ENCODE assay signal across 14 cellular contexts in the genomic region with DNA sequence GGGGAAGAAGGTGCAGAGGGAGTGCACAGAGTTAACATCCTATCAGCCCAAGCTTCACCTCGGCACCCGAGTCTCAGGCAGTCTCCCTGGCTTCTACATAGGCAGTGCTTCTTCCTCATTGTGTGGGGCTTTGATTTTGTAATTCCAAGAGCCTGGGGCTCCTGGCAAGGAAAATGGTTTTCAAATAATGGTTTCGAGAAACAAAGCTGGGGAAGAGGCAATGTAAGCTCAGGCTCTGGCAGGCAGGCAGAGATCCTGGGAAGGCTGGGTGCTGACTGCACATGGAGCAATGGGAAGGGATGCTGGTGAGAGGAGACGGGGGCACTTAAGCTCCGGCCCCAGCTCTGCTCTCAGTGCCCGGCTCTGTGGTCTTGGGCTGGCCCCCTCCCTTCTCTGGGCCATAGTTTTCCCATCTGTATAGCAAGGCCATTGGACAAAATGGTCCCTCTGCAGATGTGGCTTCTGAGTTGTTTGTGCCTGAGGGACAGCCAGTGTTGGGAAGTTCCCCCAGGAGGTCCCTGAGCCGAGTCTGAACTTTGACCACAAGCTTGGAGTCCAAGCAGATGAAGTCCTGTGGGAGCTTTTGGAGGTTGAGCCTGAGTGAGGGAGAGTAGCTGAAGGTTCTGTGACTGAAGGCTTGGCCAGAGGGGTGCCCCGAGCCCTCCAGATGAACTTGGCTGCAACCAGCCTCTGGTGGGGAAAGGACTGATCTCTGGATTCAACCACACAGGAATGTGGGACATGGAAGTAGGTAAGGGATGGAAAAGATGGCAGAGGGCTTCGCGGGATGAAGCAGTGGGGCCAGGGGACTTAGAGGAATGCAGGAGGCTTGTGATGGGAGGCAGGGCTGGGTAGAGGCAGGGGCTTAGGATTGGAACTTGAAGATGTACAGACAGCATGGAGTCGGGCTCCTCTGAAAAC. TPM values are rescaled to one million over a fixed set of nuclear protein-coding genes. Genes with fewer than 3 reads are reported as not detected.
DNase-seq lines count a peak whose midpoint lies in the region; ATAC-seq and TF ChIP-seq lines count a peak whose summit lies in the region.
"Had no signal": no experiment of that assay in that cellular context is flagged by ENCODE, and none has a peak within 500 bp of the region (broad histone marks: within the 10 kb centered on the region; RNA-seq: fewer than 3 reads in every experiment).

No MANE protein-coding gene starts in this region.

- no peak for ATAC-seq in left lung
- no peak for ATAC-seq in HG02885 (IDR thresholded peaks at IDR 0.05; ENCODE audit: poor library complexity, unreplicated experiment)
- no peak for ATAC-seq in stimulated activated naive B cell treated with anti-CD40 and anti-IgM and Interleukin-4, amounts not matched to agents 10 μg/mL and 1 μg/mL and 100 μg/mL, for 72 hours (replicated peaks)
- ATAC-seq: activated CD4-positive, alpha-beta T cell treated with anti-CD3 and anti-CD28 coated beads for 36 hours had no signal

- no peaks in the 10 kb centered on the region for H3K36me3 ChIP-seq in left lung

- peaks cover 69% of the 10 kb centered on the region for H3K4me1 Mint-ChIP-seq in chondrocyte (ENCODE audit: low read depth)
- H3K4me1 Mint-ChIP-seq in stimulated activated naive B cell treated with anti-CD40 and anti-IgM and Interleukin-4, amounts not matched to agents 10 μg/mL and 1 μg/mL and 100 μg/mL, for 72 hours: no peaks in the 10 kb centered on the region
- H3K4me1 Mint-ChIP-seq: activated CD4-positive, alpha-beta T cell treated with anti-CD3 and anti-CD28 coated beads for 36 hours had no signal

- no peaks in the 10 kb centered on the region for H3K9me3 Mint-ChIP-seq in chondrocyte (ENCODE audit: low read depth)
- H3K9me3 Mint-ChIP-seq in stimulated activated naive B cell treated with anti-CD40 and anti-IgM and Interleukin-4, amounts not matched to agents 10 μg/mL and 1 μg/mL and 100 μg/mL, for 72 hours: no peaks in the 10 kb centered on the region

- H3K4me1 ChIP-seq in left lung: peaks cover 0 to 3% of the 10 kb centered on the region in 2 donors

- no peaks in the 10 kb centered on the region for H3K27me3 Mint-ChIP-seq in chondrocyte (ENCODE audit: low read depth)
- H3K27me3 Mint-ChIP-seq in stimulated activated naive B cell treated with anti-CD40 and anti-IgM and Interleukin-4, amounts not matched to agents 10 μg/mL and 1 μg/mL and 100 μg/mL, for 72 hours: peaks cover 4 to 5% of the 10 kb centered on the region in 2 donors
- H3K27me3 Mint-ChIP-seq: activated CD4-positive, alpha-beta T cell treated with anti-CD3 and anti-CD28 coated beads for 36 hours had no signal

- DNase-seq in GM03348 (ENCODE audit: low spot score): peak; percentile 55
- DNase-seq in chondrocyte (ENCODE audit: low spot score): no peak
- DNase-seq in left lung: no peak
- no peak for DNase-seq in skeletal muscle cell (ENCODE audit: low read depth)
- no peak for DNase-seq in DMS79 (lab: John Stamatoyannopoulos, UW)
- no peak for DNase-seq in NCI-H1048 (lab: John Stamatoyannopoulos, UW)
- no peak for DNase-seq in stimulated activated naive B cell treated with anti-CD40 and anti-IgM and Interleukin-4, amounts not matched to agents 10 μg/mL and 1 μg/mL and 100 μg/mL, for 72 hours
- DNase-seq: activated CD4-positive, alpha-beta T cell treated with anti-CD3 and anti-CD28 coated beads for 36 hours; activated gamma-delta T cell; islet precursor cell; NCI-H2227 treated with DMSO at 0.1 percent for 48 hours had no signal

- intact Hi-C loops in left lung (cut with DNase I): no loop called here

- H3K27ac Mint-ChIP-seq in chondrocyte (ENCODE audit: unreplicated experiment): peak overlapping the region; percentile 98
- H3K27ac Mint-ChIP-seq in stimulated activated naive B cell treated with anti-CD40 and anti-IgM and Interleukin-4, amounts not matched to agents 10 μg/mL and 1 μg/mL and 100 μg/mL, for 72 hours: no peak overlapping the region
- H3K27ac Mint-ChIP-seq: activated CD4-positive, alpha-beta T cell treated with anti-CD3 and anti-CD28 coated beads for 36 hours had no signal

- TF ChIP-seq CTCF in chondrocyte (IDR thresholded peaks at IDR 0.05): no peak
- no peak for TF ChIP-seq CTCF in left lung (IDR thresholded peaks at IDR 0.05)

- H3K36me3 Mint-ChIP-seq in chondrocyte (ENCODE audit: low read depth): peaks cover 39% of the 10 kb centered on the region
- H3K36me3 Mint-ChIP-seq in stimulated activated naive B cell treated with anti-CD40 and anti-IgM and Interleukin-4, amounts not matched to agents 10 μg/mL and 1 μg/mL and 100 μg/mL, for 72 hours: no peaks in the 10 kb centered on the region

- peak overlapping the region; percentile 100 for H3K4me3 Mint-ChIP-seq in chondrocyte (ENCODE audit: unreplicated experiment)
- H3K4me3 Mint-ChIP-seq in stimulated activated naive B cell treated with anti-CD40 and anti-IgM and Interleukin-4, amounts not matched to agents 10 μg/mL and 1 μg/mL and 100 μg/mL, for 72 hours: no peak overlapping the region
- H3K4me3 Mint-ChIP-seq: activated CD4-positive, alpha-beta T cell treated with anti-CD3 and anti-CD28 coated beads for 36 hours had no signal

- H3K27ac ChIP-seq in left lung: peak overlapping the region; percentile 50 to 79
- H3K27ac ChIP-seq: C4-2B had no signal

- H3K27me3 ChIP-seq in left lung: no peaks in the 10 kb centered on the region

- peak overlapping the region; percentile 35 to 44 for H3K4me3 ChIP-seq in left lung
- peak overlapping the region; percentile 62 for H3K4me3 ChIP-seq in skeletal muscle cell (ENCODE audit: low read depth, low read length)

- no peaks in the 10 kb centered on the region for H3K9me3 ChIP-seq in left lung

RNA-seq across cellular contexts. Expression of a gene that starts 28.5 kb away (rescaled TPM):
- total RNA-seq in chondrocyte (1.1 to 4.6 TPM (median 3.4 TPM) in 3 replicates), left lung (under 1 TPM in 1 of 2 donors, not detected in 1; 0.42 TPM)
- total RNA-seq: activated CD4-positive, alpha-beta T cell treated with anti-CD3 and anti-CD28 coated beads for 36 hours; SK-MEL-5 had no signal

RNA-seq across cellular contexts. Expression of a gene that starts 49.7 kb away (rescaled TPM):
- total RNA-seq in chondrocyte: 7.1 to 11.1 TPM (median 7.3 TPM) in 3 replicates
- total RNA-seq in left lung: 10 to 100 TPM in 1 of 2 donors, 1 to 10 TPM in 1; 9.0 to 10.5 TPM
